Comparison of ENCODE assay signal across 20 cellular contexts in the genomic region with DNA sequence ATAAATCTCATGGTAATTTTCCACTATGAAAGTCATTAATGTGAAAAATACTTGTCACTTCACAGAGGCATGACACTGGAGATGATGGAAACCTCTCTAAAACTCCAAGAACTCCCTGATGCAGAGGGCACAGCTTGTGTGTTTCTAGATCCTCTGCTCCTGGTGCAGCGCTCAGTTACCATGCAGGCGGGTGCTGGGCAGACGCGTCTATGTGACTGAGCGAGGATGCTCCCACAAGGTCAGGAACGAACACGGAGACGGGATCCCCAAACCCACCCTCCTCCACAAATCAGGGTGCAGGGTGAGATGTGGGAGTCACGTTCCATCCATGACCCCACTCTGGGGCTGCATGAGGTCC.
"Had no signal": no experiment of that assay in that cellular context is flagged by ENCODE, and none has a peak within 500 bp of the region (broad histone marks: within the 10 kb centered on the region; RNA-seq: fewer than 3 reads in every experiment).

No MANE protein-coding gene starts in this region.

- H3K27me3 ChIP-seq: colonic mucosa, sigmoid colon, upper lobe of right lung had no signal

- H3K4me1 ChIP-seq: sigmoid colon had no signal

- DNase-seq: activated CD4-positive, alpha-beta T cell treated with anti-CD3 and anti-CD28 coated beads for 48 hours; activated CD4-positive, CD25-positive, alpha-beta regulatory T cell; activated CD8-positive, alpha-beta memory T cell treated with anti-CD3 and anti-CD28 coated beads for 24 hours; activated CD8-positive, alpha-beta memory T cell treated with anti-CD3 and anti-CD28 coated beads, Interleukin-2, amount 50 U/mL, for 48 hours; activated naive CD4-positive, alpha-beta T cell; activated naive CD8-positive, alpha-beta T cell treated with anti-CD3 and anti-CD28 coated beads for 36 hours; amniotic stem cell; caudate nucleus; colonic mucosa; foreskin melanocyte; left ventricle myocardium superior; mesenchymal stem cell; naive B cell; posterior cingulate gyrus; sigmoid colon; stimulated activated CD4-positive, alpha-beta T cell treated with anti-CD3 and anti-CD28 coated beads, Interleukin-4, amount 100 ng/mL, for 4 hours; stimulated activated naive CD4-positive, alpha-beta T cell; T-helper 9 cell; upper lobe of right lung had no signal

- H3K36me3 ChIP-seq: sigmoid colon had no signal

- H3K27me3 Mint-ChIP-seq: activated naive CD8-positive, alpha-beta T cell treated with anti-CD3 and anti-CD28 coated beads for 36 hours; naive B cell had no signal

- H3K9me3 ChIP-seq: colonic mucosa, mucosa of descending colon, sigmoid colon, upper lobe of right lung had no signal

- H3K4me3 Mint-ChIP-seq: activated naive CD8-positive, alpha-beta T cell treated with anti-CD3 and anti-CD28 coated beads for 36 hours had no signal

- ATAC-seq: left ventricle myocardium superior, mucosa of descending colon, upper lobe of right lung had no signal

- H3K27ac ChIP-seq: colonic mucosa, sigmoid colon, upper lobe of right lung had no signal

- H3K9me3 Mint-ChIP-seq: activated naive CD8-positive, alpha-beta T cell treated with anti-CD3 and anti-CD28 coated beads for 36 hours; naive B cell had no signal

- H3K4me3 ChIP-seq: colonic mucosa, mucosa of descending colon, sigmoid colon, upper lobe of right lung had no signal
